ENCODE assay signal across 8 cellular contexts in genomic region chr11:78350646-78351165, GRCh38.
DNase-seq lines count a peak whose midpoint lies in the region; ATAC-seq, FAIRE-seq and TF ChIP-seq lines count a peak whose summit lies in the region.

No MANE protein-coding gene starts in this region.

- TF ChIP-seq CTCF in foreskin fibroblast (IDR thresholded peaks at IDR 0.05; ENCODE audit: low read depth, low read length), result no peak

- peak overlapping the region; percentile 80 for H3K27ac ChIP-seq in SK-N-MC

- peak; percentile 75 for FAIRE-seq in H54 (lab: Jason Lieb, UNC)
- no peak for FAIRE-seq in RCC 7860 (lab: Jason Lieb, UNC)

- ATAC-seq in HG02642 (IDR thresholded peaks at IDR 0.05; ENCODE audit: poor library complexity, unreplicated experiment), result no peak

- peak overlapping the region; percentile 62 for H3K9ac ChIP-seq in SK-N-MC (ENCODE audit: insufficient read length)

- no peaks in the 10 kb centered on the region for H3K9me3 ChIP-seq in SK-N-MC (ENCODE audit: low read depth, low read length)

- DNase-seq in H54 (ENCODE audit: insufficient read length, low spot score) (no peak), SK-N-MC (ENCODE audit: low read depth, low spot score) (no peak), foreskin fibroblast (peak in 1 of 2 donors; percentile 58), pons (ENCODE audit: low spot score) (peak; percentile 96), RCC 7860 (ENCODE audit: low spot score) (no peak), NCI-H1105 treated with DMSO at 0.1 percent for 48 hours (lab: John Stamatoyannopoulos, UW) (no peak)
- DNase-seq in stimulated activated CD4-positive, alpha-beta T cell treated with anti-CD3 and anti-CD28 coated beads, Interleukin-1b, Interleukin-23, amount 100 ng/mL, for 48 hours, result no peak

- H3K4me3 ChIP-seq in SK-N-MC, result peak overlapping the region; percentile 39
- peak overlapping the region; percentile 3 to 35 for H3K4me3 ChIP-seq in foreskin fibroblast (ENCODE audit: low read depth in 1 of 2, low read length in 2 of 2)

- H3K36me3 ChIP-seq in SK-N-MC (ENCODE audit: insufficient read depth, low read length), result no peaks in the 10 kb centered on the region

- TF ChIP-seq POLR2A in H54 (IDR thresholded peaks at IDR 0.05; ENCODE audit: low read depth, low read length), result no peak
